Comparison of ENCODE assay signal across 11 cellular contexts in the genomic region with DNA sequence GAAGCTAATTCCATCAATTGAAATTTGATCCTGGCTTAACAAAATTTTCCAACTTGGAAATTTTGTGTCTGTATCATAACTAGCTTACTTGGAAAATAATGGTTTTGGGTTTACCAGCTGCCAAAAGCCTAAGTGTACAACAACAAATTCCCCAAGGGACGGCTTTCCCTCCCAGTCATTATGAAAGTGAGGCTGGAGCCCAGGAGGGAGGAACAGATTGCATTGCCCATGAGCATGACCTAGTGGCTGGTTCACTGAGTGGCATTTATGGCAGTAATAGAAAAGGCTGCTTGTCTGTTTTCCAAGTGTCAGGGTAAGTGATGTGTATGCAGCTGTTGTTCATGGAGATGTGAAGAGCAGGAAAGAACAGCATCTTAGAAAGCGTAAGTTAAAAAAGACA.
DNase-seq lines count a peak whose midpoint lies in the region; ATAC-seq and TF ChIP-seq lines count a peak whose summit lies in the region.
"Had no signal": no experiment of that assay in that cellular context is flagged by ENCODE, and none has a peak within 500 bp of the region (broad histone marks: within the 10 kb centered on the region; RNA-seq: fewer than 3 reads in every experiment).

No MANE protein-coding gene starts in this region.

- H3K56ac ChIP-seq in mesendoderm (ENCODE audit: low read length), result no peak overlapping the region

- no peak overlapping the region for H2BK5ac ChIP-seq in mesendoderm (ENCODE audit: low read length)

- H3K4me3 ChIP-seq in GM12865 (ENCODE audit: low read depth, low read length), result no peak overlapping the region
- no peak overlapping the region for H3K4me3 ChIP-seq in WERI-Rb-1 (ENCODE audit: low read depth, low read length)
- H3K4me3 ChIP-seq in mesendoderm (ENCODE audit: low read length), result no peak overlapping the region
- H3K4me3 ChIP-seq: neural progenitor cell had no signal

- H3K27ac ChIP-seq in WERI-Rb-1 (no peak overlapping the region), mesendoderm (ENCODE audit: low read depth, low read length) (no peak overlapping the region), RWPE1 (no peak overlapping the region)
- H3K27ac ChIP-seq: KMS-11, neural progenitor cell had no signal

- no peak overlapping the region for H3K4me2 ChIP-seq in mesendoderm (ENCODE audit: low read length)
- H3K4me2 ChIP-seq: KMS-11, neural progenitor cell had no signal

- H3K79me2 ChIP-seq in mesendoderm (ENCODE audit: control insufficient read depth, insufficient read depth, low read length), result no peaks in the 10 kb centered on the region

- TF ChIP-seq CTCF in GM12865 (IDR thresholded peaks at IDR 0.05; ENCODE audit: insufficient read depth, low read depth, low read length, missing control alignments), result peak; percentile 22
- peak; percentile 79 for TF ChIP-seq CTCF in WERI-Rb-1 (IDR thresholded peaks at IDR 0.05; ENCODE audit: low read depth, low read length)
- no peak; the same call in 1 of the 2 replicates for TF ChIP-seq CTCF in RWPE1 (conservative IDR thresholded peaks at IDR 0.05; ENCODE audit: low read depth)

- H3K27me3 ChIP-seq in WERI-Rb-1 (ENCODE audit: insufficient read depth, low read depth, severe bottlenecking) (no peaks in the 10 kb centered on the region), mesendoderm (ENCODE audit: insufficient read depth, low read length, poor library complexity) (no peaks in the 10 kb centered on the region)
- H3K27me3 ChIP-seq: neural progenitor cell had no signal

- H2BK15ac ChIP-seq in mesendoderm (replicated peaks; ENCODE audit: low read depth), result no peak overlapping the region

- H3K36me3 ChIP-seq in WERI-Rb-1, result no peaks in the 10 kb centered on the region
- H3K36me3 ChIP-seq in mesendoderm (ENCODE audit: control insufficient read depth, insufficient read depth, low read length), result no peaks in the 10 kb centered on the region
- H3K36me3 ChIP-seq: neural progenitor cell had no signal

- H3K4me1 ChIP-seq in mesendoderm (ENCODE audit: control insufficient read depth, low read depth, low read length), result no peaks in the 10 kb centered on the region
- H3K4me1 ChIP-seq: neural progenitor cell had no signal

- no peaks in the 10 kb centered on the region for H3K9me3 ChIP-seq in WERI-Rb-1 (ENCODE audit: severe bottlenecking)

- no peak overlapping the region for H2BK120ac ChIP-seq in mesendoderm (ENCODE audit: low read depth, low read length)

- no peak overlapping the region for H3K9ac ChIP-seq in mesendoderm (ENCODE audit: low read length)
- H3K9ac ChIP-seq: KMS-11, neural progenitor cell had no signal

- WGBS in mesendoderm (ENCODE audit: extremely low coverage, insufficient coverage, low lambda C conversion rate), result no CpG with 5 or more reads among the region's 2 CpGs

- peak; percentile 49 for ATAC-seq in HG02884 (IDR thresholded peaks at IDR 0.05; ENCODE audit: unreplicated experiment)
- no peak for ATAC-seq in HG03135 (IDR thresholded peaks at IDR 0.05; ENCODE audit: unreplicated experiment)
- ATAC-seq in GM19328 (IDR thresholded peaks at IDR 0.05; ENCODE audit: unreplicated experiment), result no peak
- no peak for ATAC-seq in GM19455 (IDR thresholded peaks at IDR 0.05; ENCODE audit: unreplicated experiment)

- no peak overlapping the region for H2AK5ac ChIP-seq in mesendoderm (ENCODE audit: low read length)

- POLR2A ChIA-PET in RWPE1 (lab: Yijun Ruan, JAX; ENCODE audit: low non-redundant PET), result no interaction called here

- H4K8ac ChIP-seq in mesendoderm (ENCODE audit: low read depth, low read length), result no peak overlapping the region

- H3K79me1 ChIP-seq in mesendoderm (ENCODE audit: low read length), result no peaks in the 10 kb centered on the region

- H3K23ac ChIP-seq in mesendoderm (ENCODE audit: low read length), result no peak overlapping the region

- CTCF ChIA-PET in RWPE1 (lab: Yijun Ruan, JAX), result no interaction called here

- DNase-seq in GM12865 (ENCODE audit: low read depth) (peak; percentile 40), WERI-Rb-1 (peak; percentile 57), mesendoderm (peak; percentile 48), RWPE1 (ENCODE audit: low spot score) (no peak)
- DNase-seq: activated B cell treated with CpG ODN at 0.5 μM for 24 hours had no signal

- H4K5ac ChIP-seq in mesendoderm (ENCODE audit: low read length), result no peak overlapping the region

- H3K18ac ChIP-seq in mesendoderm (ENCODE audit: low read length), result no peak overlapping the region

- no peak overlapping the region for H3K4ac ChIP-seq in mesendoderm (ENCODE audit: low read depth, low read length)
